Comparison of ENCODE assay signal across 1 cellular context in the genomic region with DNA sequence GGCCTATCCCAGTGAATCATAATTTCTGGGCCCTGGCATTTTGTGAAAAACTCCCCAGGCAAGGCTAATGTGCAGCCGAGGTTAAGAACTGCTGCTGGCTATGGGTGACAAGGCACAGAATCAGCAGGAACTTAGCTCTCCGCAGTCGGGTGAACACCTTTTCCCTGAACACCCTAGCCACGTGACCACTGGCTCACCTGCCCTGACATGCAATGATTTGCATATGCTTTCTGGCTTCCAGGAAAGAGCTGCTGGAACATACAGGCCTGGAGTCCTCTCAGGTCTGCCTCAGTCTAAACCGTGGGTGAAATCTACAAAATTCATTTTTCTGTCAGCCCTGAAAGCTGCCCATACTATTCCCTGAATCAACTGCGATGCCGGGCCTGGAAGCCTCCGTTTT.
TF ChIP-seq lines count a peak whose summit lies in the region.

No MANE protein-coding gene starts in this region.

TF ChIP-seq in GM12878, 131 proteins besides CTCF, POLR2A, EP300 and RAD21 (continued from another document):
- TF ChIP-seq, protein P1, sequence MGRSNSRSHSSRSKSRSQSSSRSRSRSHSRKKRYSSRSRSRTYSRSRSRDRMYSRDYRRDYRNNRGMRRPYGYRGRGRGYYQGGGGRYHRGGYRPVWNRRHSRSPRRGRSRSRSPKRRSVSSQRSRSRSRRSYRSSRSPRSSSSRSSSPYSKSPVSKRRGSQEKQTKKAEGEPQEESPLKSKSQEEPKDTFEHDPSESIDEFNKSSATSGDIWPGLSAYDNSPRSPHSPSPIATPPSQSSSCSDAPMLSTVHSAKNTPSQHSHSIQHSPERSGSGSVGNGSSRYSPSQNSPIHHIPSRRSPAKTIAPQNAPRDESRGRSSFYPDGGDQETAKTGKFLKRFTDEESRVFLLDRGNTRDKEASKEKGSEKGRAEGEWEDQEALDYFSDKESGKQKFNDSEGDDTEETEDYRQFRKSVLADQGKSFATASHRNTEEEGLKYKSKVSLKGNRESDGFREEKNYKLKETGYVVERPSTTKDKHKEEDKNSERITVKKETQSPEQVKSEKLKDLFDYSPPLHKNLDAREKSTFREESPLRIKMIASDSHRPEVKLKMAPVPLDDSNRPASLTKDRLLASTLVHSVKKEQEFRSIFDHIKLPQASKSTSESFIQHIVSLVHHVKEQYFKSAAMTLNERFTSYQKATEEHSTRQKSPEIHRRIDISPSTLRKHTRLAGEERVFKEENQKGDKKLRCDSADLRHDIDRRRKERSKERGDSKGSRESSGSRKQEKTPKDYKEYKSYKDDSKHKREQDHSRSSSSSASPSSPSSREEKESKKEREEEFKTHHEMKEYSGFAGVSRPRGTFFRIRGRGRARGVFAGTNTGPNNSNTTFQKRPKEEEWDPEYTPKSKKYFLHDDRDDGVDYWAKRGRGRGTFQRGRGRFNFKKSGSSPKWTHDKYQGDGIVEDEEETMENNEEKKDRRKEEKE (IDR thresholded peaks at IDR 0.05), result no peak
- TF ChIP-seq, protein P2, sequence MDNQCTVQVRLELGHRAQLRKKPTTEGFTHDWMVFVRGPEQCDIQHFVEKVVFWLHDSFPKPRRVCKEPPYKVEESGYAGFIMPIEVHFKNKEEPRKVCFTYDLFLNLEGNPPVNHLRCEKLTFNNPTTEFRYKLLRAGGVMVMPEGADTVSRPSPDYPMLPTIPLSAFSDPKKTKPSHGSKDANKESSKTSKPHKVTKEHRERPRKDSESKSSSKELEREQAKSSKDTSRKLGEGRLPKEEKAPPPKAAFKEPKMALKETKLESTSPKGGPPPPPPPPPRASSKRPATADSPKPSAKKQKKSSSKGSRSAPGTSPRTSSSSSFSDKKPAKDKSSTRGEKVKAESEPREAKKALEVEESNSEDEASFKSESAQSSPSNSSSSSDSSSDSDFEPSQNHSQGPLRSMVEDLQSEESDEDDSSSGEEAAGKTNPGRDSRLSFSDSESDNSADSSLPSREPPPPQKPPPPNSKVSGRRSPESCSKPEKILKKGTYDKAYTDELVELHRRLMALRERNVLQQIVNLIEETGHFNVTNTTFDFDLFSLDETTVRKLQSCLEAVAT (IDR thresholded peaks at IDR 0.05), result peak; percentile 99
- TF ChIP-seq NFXL1 (IDR thresholded peaks at IDR 0.05; ENCODE audit: borderline replicate concordance), result no peak
- TF ChIP-seq, protein P3, sequence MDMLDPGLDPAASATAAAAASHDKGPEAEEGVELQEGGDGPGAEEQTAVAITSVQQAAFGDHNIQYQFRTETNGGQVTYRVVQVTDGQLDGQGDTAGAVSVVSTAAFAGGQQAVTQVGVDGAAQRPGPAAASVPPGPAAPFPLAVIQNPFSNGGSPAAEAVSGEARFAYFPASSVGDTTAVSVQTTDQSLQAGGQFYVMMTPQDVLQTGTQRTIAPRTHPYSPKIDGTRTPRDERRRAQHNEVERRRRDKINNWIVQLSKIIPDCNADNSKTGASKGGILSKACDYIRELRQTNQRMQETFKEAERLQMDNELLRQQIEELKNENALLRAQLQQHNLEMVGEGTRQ (IDR thresholded peaks at IDR 0.05; ENCODE audit: borderline replicate concordance, low read depth, low read length), result peak; percentile 27; the same call in 1 of the 2 replicates
- TF ChIP-seq POU2F2 (IDR thresholded peaks at IDR 0.05; ENCODE audit: borderline replicate concordance, low read depth, low read length), result peak; percentile 85; the same call in 2 of the 3 replicates
- peak in 1 of 2 experiments; percentile 64; a peak in 2 of 4 replicates for TF ChIP-seq SRF (IDR thresholded peaks at IDR 0.05; ENCODE audit: low read depth in 2 of 2, low read length in 2 of 2)
- TF ChIP-seq NR2C1 (IDR thresholded peaks at IDR 0.05), result no peak
- peak; percentile 87 for TF ChIP-seq RAD51 (IDR thresholded peaks at IDR 0.05)
TF ChIP-seq in GM12878: peak in this region for 8.
